10 cellular contexts compared by ENCODE assay signal in genomic region chr9:137095664-137096517, GRCh38. TPM values are rescaled to one million over a fixed set of nuclear protein-coding genes. Genes with fewer than 3 reads are reported as not detected.
A peak's percentile ranks its signal among the peaks of the same experiment; 100 is the strongest.
DNase-seq lines count a peak whose midpoint lies in the region; ATAC-seq, FAIRE-seq and TF ChIP-seq lines count a peak whose summit lies in the region.
"Had no signal": no experiment of that assay in that cellular context is flagged by ENCODE, and none has a peak within 500 bp of the region (broad histone marks: within the 10 kb centered on the region; RNA-seq: fewer than 3 reads in every experiment).

No MANE protein-coding gene starts in this region.

- POLR2A ChIA-PET in activated CD4-positive, alpha-beta memory T cell treated with anti-CD3 and anti-CD28 coated beads, Interleukin-2, amount 10 ng/mL, durations not matched to agents 7 days and 5 days (lab: Charles Lee): interaction anchor here (0.5 to 2.5 kb wide), 20 partner anchors 10 to 733 kb away, joined by 3 to 32 read pairs (median 4); partner anchors contain the start of genes ANAPC2, DNLZ, DPP7 and MAN1B1
- POLR2A ChIA-PET in HepG2 (lab: Yijun Ruan, JAX): no interaction called here

- in situ Hi-C loops in HepG2 (cut with HindIII; ENCODE audit: extremely low pct_ligation_motif_present, low pct_unique_long_range_greater_than_20kb): no loop called here

- intact Hi-C loops in HepG2 (cut with micrococcal nuclease; ENCODE audit: unreplicated experiment) (no loop called here), upper lobe of right lung (cut with DNase I) (no loop called here)

- H3K4me2 ChIP-seq in HepG2 (ENCODE audit: low read depth, low read length): no peak overlapping the region

- H3K36me3 Mint-ChIP-seq in activated CD4-positive, alpha-beta memory T cell treated with anti-CD3 and anti-CD28 coated beads, Interleukin-2, amount 10 ng/mL, durations not matched to agents 7 days and 5 days (ENCODE audit: low read depth): peaks cover 40% of the 10 kb centered on the region

- TF ChIP-seq CTCF in HepG2 (CRISPR knock-in tag; IDR thresholded peaks at IDR 0.05): peak; percentile 68
- peak; percentile 20 for TF ChIP-seq CTCF in upper lobe of right lung (IDR thresholded peaks at IDR 0.05)

- H3K4me3 ChIP-seq in HepG2 (replicated peaks in 1 of 3; ENCODE audit: insufficient read depth in 1 of 3, low read depth in 2 of 3, low read length in 3 of 3) (no peak overlapping the region), upper lobe of right lung (no peak overlapping the region)

- 94% methylated on average over 25 of the region's 30 CpGs for WGBS in HepG2 (ENCODE audit: low lambda C conversion rate)

- H3K27ac ChIP-seq in HepG2 (ENCODE audit: extremely low read length, insufficient read depth, low read length) (no peak overlapping the region), upper lobe of right lung (no peak overlapping the region)

- no peak for TF ChIP-seq POLR2A in HepG2 (IDR thresholded peaks at IDR 0.05; ENCODE audit: insufficient read depth in 1 of 2, low read depth in 2 of 2, low read length in 2 of 2)

- DNase-seq in NK-92 treated with Interleukin-12 subunit alpha and Interleukin-12 subunit beta, amount 100 ng/mL, for 24 hours (lab: John Stamatoyannopoulos, UW): peak; percentile 72
- DNase-seq in NK-92 (lab: John Stamatoyannopoulos, UW; ENCODE audit: unreplicated experiment) (no peak), HepG2 (ENCODE audit: low spot score) (no peak), upper lobe of right lung (peak; percentile 67), HTR-8/SVneo (ENCODE audit: insufficient read length, low spot score) (no peak), SW 1271 (lab: John Stamatoyannopoulos, UW) (no peak)
- DNase-seq in activated CD4-positive, alpha-beta memory T cell treated with anti-CD3 and anti-CD28 coated beads, Interleukin-2, amount 10 ng/mL, durations not matched to agents 7 days and 5 days: peak; percentile 91

- H2AFZ ChIP-seq in HepG2 (ENCODE audit: low read length): no peak overlapping the region

- no peak for TF ChIP-seq RAD21 in HepG2 (CRISPR knock-in tag; IDR thresholded peaks at IDR 0.05)

- ATAC-seq in HG03342 (IDR thresholded peaks at IDR 0.05; ENCODE audit: unreplicated experiment): peak; percentile 79
- peak; percentile 82 for ATAC-seq in HepG2
- peak; percentile 55 for ATAC-seq in upper lobe of right lung

- peak overlapping the region; percentile 89 for H3K27ac Mint-ChIP-seq in activated CD4-positive, alpha-beta memory T cell treated with anti-CD3 and anti-CD28 coated beads, Interleukin-2, amount 10 ng/mL, durations not matched to agents 7 days and 5 days

- no peaks in the 10 kb centered on the region for H4K20me1 ChIP-seq in HepG2 (ENCODE audit: insufficient read depth, low read length)

- H3K9me3 ChIP-seq in HepG2 (ENCODE audit: low read length) (no peaks in the 10 kb centered on the region), upper lobe of right lung (no peaks in the 10 kb centered on the region)

- peak overlapping the region; percentile 62 for H3K4me3 Mint-ChIP-seq in activated CD4-positive, alpha-beta memory T cell treated with anti-CD3 and anti-CD28 coated beads, Interleukin-2, amount 10 ng/mL, durations not matched to agents 7 days and 5 days

- peaks cover 21% of the 10 kb centered on the region for H3K4me1 Mint-ChIP-seq in activated CD4-positive, alpha-beta memory T cell treated with anti-CD3 and anti-CD28 coated beads, Interleukin-2, amount 10 ng/mL, durations not matched to agents 7 days and 5 days

- H3K9ac ChIP-seq in HepG2 (ENCODE audit: insufficient read depth, low read depth, low read length): no peak overlapping the region

- no peak for FAIRE-seq in HepG2 (lab: Jason Lieb, UNC)
- no peak for FAIRE-seq in HTR-8/SVneo (lab: Jason Lieb, UNC)
- FAIRE-seq: colon had no signal

- TF ChIP-seq EP300 in HepG2 (IDR thresholded peaks at IDR 0.05; ENCODE audit: low read depth in 2 of 2, low read length in 2 of 2) (no peak), HepG2 (CRISPR knock-in tag; IDR thresholded peaks at IDR 0.05; ENCODE audit: borderline replicate concordance) (no peak)

- H3K27me3 ChIP-seq in HepG2 (ENCODE audit: control insufficient read depth in 1 of 2, insufficient read depth in 2 of 2, low read length in 2 of 2) (no peaks in the 10 kb centered on the region), upper lobe of right lung (no peaks in the 10 kb centered on the region)

- peaks cover 3% of the 10 kb centered on the region for H3K79me2 ChIP-seq in HepG2 (ENCODE audit: insufficient read depth, low read length)

- H3K9me3 Mint-ChIP-seq in activated CD4-positive, alpha-beta memory T cell treated with anti-CD3 and anti-CD28 coated beads, Interleukin-2, amount 10 ng/mL, durations not matched to agents 7 days and 5 days: no peaks in the 10 kb centered on the region

- CTCF ChIA-PET in activated CD4-positive, alpha-beta memory T cell treated with anti-CD3 and anti-CD28 coated beads, Interleukin-2, amount 10 ng/mL, durations not matched to agents 7 days and 5 days (lab: Charles Lee): interaction anchor here (0.6 to 3.2 kb wide), 32 partner anchors 9 to 369 kb away, joined by 3 to 70 read pairs (median 6); partner anchors contain the start of genes ANAPC2, CYSRT1, MAN1B1 and NPDC1
- CTCF ChIA-PET in HepG2 (lab: Yijun Ruan, JAX; ENCODE audit: low intra/inter-chr PET ratio, low total read pairs): no interaction called here

- no TSS peak for BruUV-seq in HepG2 (replicated peaks; lab: Mats Ljungman, UMichigan)

- H3K4me1 ChIP-seq in HepG2 (ENCODE audit: insufficient read depth, low read length) (no peaks in the 10 kb centered on the region), upper lobe of right lung (no peaks in the 10 kb centered on the region)

- H3K36me3 ChIP-seq in HepG2 (replicated peaks in 1 of 2; ENCODE audit: control insufficient read depth in 1 of 2, insufficient read depth in 2 of 2, low read length in 2 of 2) (peaks cover 13 to 47% of the 10 kb centered on the region in 2 experiments), upper lobe of right lung (peaks cover 69% of the 10 kb centered on the region)

- H3K27me3 Mint-ChIP-seq in activated CD4-positive, alpha-beta memory T cell treated with anti-CD3 and anti-CD28 coated beads, Interleukin-2, amount 10 ng/mL, durations not matched to agents 7 days and 5 days: no peaks in the 10 kb centered on the region

RNA-seq across cellular contexts. Expression of gene MAN1B1, which starts 9.1 kb away (rescaled TPM):
- 10 to 100 TPM; 51.4 to 51.9 TPM for total RNA-seq in activated CD4-positive, alpha-beta memory T cell treated with anti-CD3 and anti-CD28 coated beads, Interleukin-2, amount 10 ng/mL, durations not matched to agents 7 days and 5 days
- 19.0 and 48.9 TPM in 2 replicates for total RNA-seq in HepG2 (2016; rRNA removed; fragmentation: Illumina TruSeq; extraction: Trizol)
- total RNA-seq in HepG2 (2016; cell fraction: cytosol; rRNA removed; fragmentation: Illumina TruSeq; extraction: Trizol; ENCODE audit: low read depth): 9.3 and 10.3 TPM in 2 replicates
- 17.2 and 48.2 TPM in 2 replicates for total RNA-seq in HepG2 (2016; cell fraction: insoluble cytoplasmic fraction; rRNA removed; fragmentation: Illumina TruSeq; extraction: Trizol)
- total RNA-seq in HepG2 (2016; cell fraction: membrane; rRNA removed; fragmentation: Illumina TruSeq; extraction: Trizol): 17.0 and 19.9 TPM in 2 replicates
- total RNA-seq in HepG2 (2016; cell fraction: nucleus; rRNA removed; fragmentation: Illumina TruSeq; extraction: Trizol): 44.7 and 51.0 TPM in 2 replicates
- 59.5 and 60.6 TPM in 2 replicates for polyA plus RNA-seq in HepG2 (2011; rRNA removed)
- polyA plus RNA-seq in HepG2 (2011; cell fraction: cytosol; rRNA removed): 48.6 and 64.5 TPM in 2 replicates
- polyA plus RNA-seq in HepG2 (2011; cell fraction: nucleus; rRNA removed): 146 and 162 TPM in 2 replicates
- polyA plus RNA-seq in HepG2 (2012): 30.5 and 38.6 TPM in 2 replicates
- polyA plus RNA-seq in HepG2 (2016; cell fraction: cytosol; fragmentation: Illumina TruSeq; extraction: Trizol; ENCODE audit: low read depth): 6.7 and 6.8 TPM in 2 replicates
- 16.2 and 18.3 TPM in 2 replicates for polyA plus RNA-seq in HepG2 (2016; cell fraction: insoluble cytoplasmic fraction; fragmentation: Illumina TruSeq; extraction: Trizol; ENCODE audit: low read depth)
- polyA plus RNA-seq in HepG2 (2016; cell fraction: membrane; fragmentation: Illumina TruSeq; extraction: Trizol; ENCODE audit: low read depth): 11.2 and 12.8 TPM in 2 replicates
- 78.7 and 83.1 TPM in 2 replicates for polyA plus RNA-seq in HepG2 (2016; cell fraction: nucleus; fragmentation: Illumina TruSeq; extraction: Trizol; ENCODE audit: insufficient read depth, low read depth)
- 71.9 and 74.1 TPM in 2 replicates for polyA minus RNA-seq in HepG2 (2011; rRNA and poly(A)+ RNA removed; ENCODE audit: low replicate concordance)
- 24.7 and 26.8 TPM in 2 replicates for polyA minus RNA-seq in HepG2 (2011; cell fraction: cytosol; rRNA and poly(A)+ RNA removed)
- 40.9 and 45.3 TPM in 2 replicates for polyA minus RNA-seq in HepG2 (2011; cell fraction: nucleus; rRNA and poly(A)+ RNA removed)
- total RNA-seq in upper lobe of right lung: 39.4 TPM

RNA-seq across cellular contexts. Expression of gene UAP1L1, which starts 18.6 kb away (rescaled TPM):
- 10 to 100 TPM; 20.2 to 21.9 TPM for total RNA-seq in activated CD4-positive, alpha-beta memory T cell treated with anti-CD3 and anti-CD28 coated beads, Interleukin-2, amount 10 ng/mL, durations not matched to agents 7 days and 5 days
- 6.2 and 6.4 TPM in 2 replicates for total RNA-seq in HepG2 (2016; rRNA removed; fragmentation: Illumina TruSeq; extraction: Trizol)
- 1.7 and 1.8 TPM in 2 replicates for total RNA-seq in HepG2 (2016; cell fraction: cytosol; rRNA removed; fragmentation: Illumina TruSeq; extraction: Trizol; ENCODE audit: low read depth)
- 4.5 and 6.7 TPM in 2 replicates for total RNA-seq in HepG2 (2016; cell fraction: insoluble cytoplasmic fraction; rRNA removed; fragmentation: Illumina TruSeq; extraction: Trizol)
- total RNA-seq in HepG2 (2016; cell fraction: membrane; rRNA removed; fragmentation: Illumina TruSeq; extraction: Trizol): 3.0 and 3.1 TPM in 2 replicates
- total RNA-seq in HepG2 (2016; cell fraction: nucleus; rRNA removed; fragmentation: Illumina TruSeq; extraction: Trizol): 4.9 and 5.4 TPM in 2 replicates
- polyA plus RNA-seq in HepG2 (2011; rRNA removed): 5.4 and 6.0 TPM in 2 replicates
- 3.8 and 4.1 TPM in 2 replicates for polyA plus RNA-seq in HepG2 (2011; cell fraction: cytosol; rRNA removed)
- polyA plus RNA-seq in HepG2 (2011; cell fraction: nucleus; rRNA removed): 43.5 and 57.7 TPM in 2 replicates
- 4.9 and 5.0 TPM in 2 replicates for polyA plus RNA-seq in HepG2 (2012)
- polyA plus RNA-seq in HepG2 (2016; cell fraction: cytosol; fragmentation: Illumina TruSeq; extraction: Trizol; ENCODE audit: low read depth): 1.1 and 1.2 TPM in 2 replicates
- 6.4 and 8.8 TPM in 2 replicates for polyA plus RNA-seq in HepG2 (2016; cell fraction: insoluble cytoplasmic fraction; fragmentation: Illumina TruSeq; extraction: Trizol; ENCODE audit: low read depth)
- polyA plus RNA-seq in HepG2 (2016; cell fraction: membrane; fragmentation: Illumina TruSeq; extraction: Trizol; ENCODE audit: low read depth): 3.0 and 3.6 TPM in 2 replicates
- polyA plus RNA-seq in HepG2 (2016; cell fraction: nucleus; fragmentation: Illumina TruSeq; extraction: Trizol; ENCODE audit: insufficient read depth, low read depth): 22.7 and 23.1 TPM in 2 replicates
- polyA minus RNA-seq in HepG2 (2011; rRNA and poly(A)+ RNA removed; ENCODE audit: low replicate concordance): 2.2 and 5.1 TPM in 2 replicates
- 3.0 and 3.2 TPM in 2 replicates for polyA minus RNA-seq in HepG2 (2011; cell fraction: cytosol; rRNA and poly(A)+ RNA removed)
- polyA minus RNA-seq in HepG2 (2011; cell fraction: nucleus; rRNA and poly(A)+ RNA removed): 5.6 and 7.1 TPM in 2 replicates
- 30.7 TPM for total RNA-seq in upper lobe of right lung

RNA-seq across cellular contexts. Expression of gene DPP7, which starts 18.6 kb away (rescaled TPM):
- total RNA-seq in activated CD4-positive, alpha-beta memory T cell treated with anti-CD3 and anti-CD28 coated beads, Interleukin-2, amount 10 ng/mL, durations not matched to agents 7 days and 5 days: 100 to 1,000 TPM; 253 to 257 TPM
- total RNA-seq in HepG2 (2016; rRNA removed; fragmentation: Illumina TruSeq; extraction: Trizol) (0.66 and 1.2 TPM in 2 replicates), upper lobe of right lung (183 TPM)
- total RNA-seq in HepG2 (2016; cell fraction: cytosol; rRNA removed; fragmentation: Illumina TruSeq; extraction: Trizol; ENCODE audit: low read depth): 0.91 and 1.4 TPM in 2 replicates
- 0.65 and 0.95 TPM in 2 replicates for total RNA-seq in HepG2 (2016; cell fraction: insoluble cytoplasmic fraction; rRNA removed; fragmentation: Illumina TruSeq; extraction: Trizol)
- total RNA-seq in HepG2 (2016; cell fraction: membrane; rRNA removed; fragmentation: Illumina TruSeq; extraction: Trizol): 0.83 TPM in 2 replicates
- total RNA-seq in HepG2 (2016; cell fraction: nucleus; rRNA removed; fragmentation: Illumina TruSeq; extraction: Trizol): 0.97 and 1.4 TPM in 2 replicates
- polyA plus RNA-seq in HepG2 (2011; rRNA removed): 4.5 and 6.5 TPM in 2 replicates
- 1.9 and 3.2 TPM in 2 replicates for polyA plus RNA-seq in HepG2 (2011; cell fraction: cytosol; rRNA removed)
- polyA plus RNA-seq in HepG2 (2011; cell fraction: nucleus; rRNA removed): 28.6 and 38.6 TPM in 2 replicates
- 3.1 and 4.5 TPM in 2 replicates for polyA plus RNA-seq in HepG2 (2012)
- 0.95 and 1.3 TPM in 2 replicates for polyA plus RNA-seq in HepG2 (2016; cell fraction: cytosol; fragmentation: Illumina TruSeq; extraction: Trizol; ENCODE audit: low read depth)
- 0.72 and 1.0 TPM in 2 replicates for polyA plus RNA-seq in HepG2 (2016; cell fraction: insoluble cytoplasmic fraction; fragmentation: Illumina TruSeq; extraction: Trizol; ENCODE audit: low read depth)
- polyA plus RNA-seq in HepG2 (2016; cell fraction: membrane; fragmentation: Illumina TruSeq; extraction: Trizol; ENCODE audit: low read depth): 0.70 and 0.74 TPM in 2 replicates
- polyA plus RNA-seq in HepG2 (2016; cell fraction: nucleus; fragmentation: Illumina TruSeq; extraction: Trizol; ENCODE audit: insufficient read depth, low read depth): 4.6 and 5.3 TPM in 2 replicates
- polyA minus RNA-seq in HepG2 (2011; rRNA and poly(A)+ RNA removed; ENCODE audit: low replicate concordance): 3.4 and 95.8 TPM in 2 replicates
- polyA minus RNA-seq in HepG2 (2011; cell fraction: cytosol; rRNA and poly(A)+ RNA removed): 1.5 and 1.6 TPM in 2 replicates
- 1.9 and 2.3 TPM in 2 replicates for polyA minus RNA-seq in HepG2 (2011; cell fraction: nucleus; rRNA and poly(A)+ RNA removed)

RNA-seq across cellular contexts. Expression of gene SAPCD2, which starts 25.5 kb away (rescaled TPM):
- total RNA-seq in activated CD4-positive, alpha-beta memory T cell treated with anti-CD3 and anti-CD28 coated beads, Interleukin-2, amount 10 ng/mL, durations not matched to agents 7 days and 5 days: 10 to 100 TPM; 26.8 to 27.0 TPM
- total RNA-seq in HepG2 (2016; rRNA removed; fragmentation: Illumina TruSeq; extraction: Trizol) (35.9 and 42.8 TPM in 2 replicates), upper lobe of right lung (0.84 TPM)
- total RNA-seq in HepG2 (2016; cell fraction: cytosol; rRNA removed; fragmentation: Illumina TruSeq; extraction: Trizol; ENCODE audit: low read depth): 7.0 and 7.1 TPM in 2 replicates
- 34.9 and 42.2 TPM in 2 replicates for total RNA-seq in HepG2 (2016; cell fraction: insoluble cytoplasmic fraction; rRNA removed; fragmentation: Illumina TruSeq; extraction: Trizol)
- total RNA-seq in HepG2 (2016; cell fraction: membrane; rRNA removed; fragmentation: Illumina TruSeq; extraction: Trizol): 29.9 and 31.6 TPM in 2 replicates
- 23.7 and 28.1 TPM in 2 replicates for total RNA-seq in HepG2 (2016; cell fraction: nucleus; rRNA removed; fragmentation: Illumina TruSeq; extraction: Trizol)
- 18.7 and 21.9 TPM in 2 replicates for polyA plus RNA-seq in HepG2 (2011; rRNA removed)
- 16.4 and 40.1 TPM in 2 replicates for polyA plus RNA-seq in HepG2 (2011; cell fraction: cytosol; rRNA removed)
- 28.3 and 52.1 TPM in 2 replicates for polyA plus RNA-seq in HepG2 (2011; cell fraction: nucleus; rRNA removed)
- 12.0 and 19.0 TPM in 2 replicates for polyA plus RNA-seq in HepG2 (2012)
- 6.8 and 7.6 TPM in 2 replicates for polyA plus RNA-seq in HepG2 (2016; cell fraction: cytosol; fragmentation: Illumina TruSeq; extraction: Trizol; ENCODE audit: low read depth)
- polyA plus RNA-seq in HepG2 (2016; cell fraction: insoluble cytoplasmic fraction; fragmentation: Illumina TruSeq; extraction: Trizol; ENCODE audit: low read depth): 33.9 and 39.2 TPM in 2 replicates
- 23.3 and 27.0 TPM in 2 replicates for polyA plus RNA-seq in HepG2 (2016; cell fraction: membrane; fragmentation: Illumina TruSeq; extraction: Trizol; ENCODE audit: low read depth)
- polyA plus RNA-seq in HepG2 (2016; cell fraction: nucleus; fragmentation: Illumina TruSeq; extraction: Trizol; ENCODE audit: insufficient read depth, low read depth): 44.9 and 46.9 TPM in 2 replicates
- 38.7 and 55.4 TPM in 2 replicates for polyA minus RNA-seq in HepG2 (2011; rRNA and poly(A)+ RNA removed; ENCODE audit: low replicate concordance)
- 18.6 and 32.8 TPM in 2 replicates for polyA minus RNA-seq in HepG2 (2011; cell fraction: cytosol; rRNA and poly(A)+ RNA removed)
- 7.3 and 8.6 TPM in 2 replicates for polyA minus RNA-seq in HepG2 (2011; cell fraction: nucleus; rRNA and poly(A)+ RNA removed)

RNA-seq across cellular contexts. Expression of gene ENTPD2, which starts 42.0 kb away (rescaled TPM):
- total RNA-seq in activated CD4-positive, alpha-beta memory T cell treated with anti-CD3 and anti-CD28 coated beads, Interleukin-2, amount 10 ng/mL, durations not matched to agents 7 days and 5 days: under 1 TPM; 0.15 to 0.40 TPM
- total RNA-seq in HepG2 (2016; rRNA removed; fragmentation: Illumina TruSeq; extraction: Trizol): 0.87 and 0.95 TPM in 2 replicates
- total RNA-seq in HepG2 (2016; cell fraction: cytosol; rRNA removed; fragmentation: Illumina TruSeq; extraction: Trizol; ENCODE audit: low read depth): 0.61 and 0.88 TPM in 2 replicates
- total RNA-seq in HepG2 (2016; cell fraction: insoluble cytoplasmic fraction; rRNA removed; fragmentation: Illumina TruSeq; extraction: Trizol): 0.74 and 0.82 TPM in 2 replicates
- total RNA-seq in HepG2 (2016; cell fraction: membrane; rRNA removed; fragmentation: Illumina TruSeq; extraction: Trizol): 0.69 and 0.71 TPM in 2 replicates
- 3.4 and 3.6 TPM in 2 replicates for total RNA-seq in HepG2 (2016; cell fraction: nucleus; rRNA removed; fragmentation: Illumina TruSeq; extraction: Trizol)
- 3.2 and 4.1 TPM in 2 replicates for polyA plus RNA-seq in HepG2 (2011; rRNA removed)
- polyA plus RNA-seq in HepG2 (2011; cell fraction: cytosol; rRNA removed): 2.1 and 3.2 TPM in 2 replicates
- 41.8 and 49.4 TPM in 2 replicates for polyA plus RNA-seq in HepG2 (2011; cell fraction: nucleus; rRNA removed)
- polyA plus RNA-seq in HepG2 (2012): 21.3 and 23.9 TPM in 2 replicates
- 1.5 and 1.8 TPM in 2 replicates for polyA plus RNA-seq in HepG2 (2016; cell fraction: cytosol; fragmentation: Illumina TruSeq; extraction: Trizol; ENCODE audit: low read depth)
- polyA plus RNA-seq in HepG2 (2016; cell fraction: insoluble cytoplasmic fraction; fragmentation: Illumina TruSeq; extraction: Trizol; ENCODE audit: low read depth): 2.3 and 2.8 TPM in 2 replicates
- 2.2 and 2.6 TPM in 2 replicates for polyA plus RNA-seq in HepG2 (2016; cell fraction: membrane; fragmentation: Illumina TruSeq; extraction: Trizol; ENCODE audit: low read depth)
- 12.9 and 17.3 TPM in 2 replicates for polyA plus RNA-seq in HepG2 (2016; cell fraction: nucleus; fragmentation: Illumina TruSeq; extraction: Trizol; ENCODE audit: insufficient read depth, low read depth)
- polyA minus RNA-seq in HepG2 (2011; rRNA and poly(A)+ RNA removed; ENCODE audit: low replicate concordance): 8.8 TPM in 1 of 2 replicates, not detected in the other
- polyA minus RNA-seq in HepG2 (2011; cell fraction: cytosol; rRNA and poly(A)+ RNA removed): 9.0 and 9.2 TPM in 2 replicates
- 5.5 and 6.4 TPM in 2 replicates for polyA minus RNA-seq in HepG2 (2011; cell fraction: nucleus; rRNA and poly(A)+ RNA removed)
- total RNA-seq in upper lobe of right lung: 0.41 TPM
- total RNA-seq: subcutaneous adipose tissue had no signal

Comparison
In these comparisons a context has a peak if more than half of its experiments do, and no peak if none do; other contexts are left out.
1. DNase-seq: peak in NK-92 treated with Interleukin-12 subunit alpha and Interleukin-12 subunit beta, amount 100 ng/mL, for 24 hours (single experiment), activated CD4-positive, alpha-beta memory T cell treated with anti-CD3 and anti-CD28 coated beads, Interleukin-2, amount 10 ng/mL, durations not matched to agents 7 days and 5 days (single experiment) and upper lobe of right lung (single experiment); none in NK-92 (single experiment), HepG2 (single experiment), HTR-8/SVneo (single experiment) and SW 1271 (0 of 2).
2. RNA of gene DPP7, which starts 18.6 kb away (total RNA-seq): 253 to 257 TPM in activated CD4-positive, alpha-beta memory T cell treated with anti-CD3 and anti-CD28 coated beads, Interleukin-2, amount 10 ng/mL, durations not matched to agents 7 days and 5 days and 183 TPM in upper lobe of right lung (single experiment); 0.65 to 1.4 TPM in HepG2; every median in the first group is over 10 times any median in the second.
3. Peak in every context shown above with its lines, with median percentiles within 50 percentile points of each other: ATAC-seq.